7 cellular contexts compared by ENCODE assay signal in genomic region chr6:42891199-42891722, GRCh38. TPM values are rescaled to one million over a fixed set of nuclear protein-coding genes. Genes with fewer than 3 reads are reported as not detected.
A peak's percentile ranks its signal among the peaks of the same experiment; 100 is the strongest.
DNase-seq lines count a peak whose midpoint lies in the region; ATAC-seq, FAIRE-seq and TF ChIP-seq lines count a peak whose summit lies in the region.

No MANE protein-coding gene starts in this region.

- H3K9me3 ChIP-seq in HUES64 (ENCODE audit: insufficient read depth, low read depth, low read length) (no peaks in the 10 kb centered on the region), kidney (ENCODE audit: control insufficient read depth in 1 of 2, low read length in 2 of 2) (no peaks in the 10 kb centered on the region), stomach smooth muscle (ENCODE audit: control insufficient read depth in 2 of 2, low read length in 2 of 2) (no peaks in the 10 kb centered on the region)

- TF ChIP-seq CTCF in kidney (IDR thresholded peaks at IDR 0.05; ENCODE audit: borderline replicate concordance, extremely low read depth, insufficient read depth) = no peak

- no peaks in the 10 kb centered on the region for H3K27me3 Mint-ChIP-seq in activated naive CD8-positive, alpha-beta T cell treated with anti-CD3 and anti-CD28 coated beads, Interleukin-2, amount 50 U/mL, for 24 hours

- H3K36me3 Mint-ChIP-seq in activated naive CD8-positive, alpha-beta T cell treated with anti-CD3 and anti-CD28 coated beads, Interleukin-2, amount 50 U/mL, for 24 hours (ENCODE audit: low read depth) = peaks cover 21% of the 10 kb centered on the region

- H3K36me3 ChIP-seq in HUES64 (ENCODE audit: insufficient read depth, low read length) (peaks cover 14% of the 10 kb centered on the region), kidney (ENCODE audit: control insufficient read depth in 1 of 2, insufficient read depth in 2 of 2, low read length in 2 of 2) (no peaks in the 10 kb centered on the region), stomach smooth muscle (ENCODE audit: control insufficient read depth in 2 of 2, insufficient read depth in 2 of 2, low read length in 2 of 2) (peaks cover 0 to 3% of the 10 kb centered on the region in 2 donors)

- no peak for FAIRE-seq in kidney (lab: Jason Lieb, UNC)

- H3K9ac ChIP-seq in HUES64 (ENCODE audit: low read depth, low read length) = peak overlapping the region; percentile 98
- H3K9ac ChIP-seq in kidney (ENCODE audit: low read length in 2 of 2) = peak overlapping the region; percentile 54 to 74
- H3K9ac ChIP-seq in stomach smooth muscle (ENCODE audit: low read length in 2 of 2) = peak overlapping the region; percentile 68 to 93

- H3K27ac ChIP-seq in HUES64 (ENCODE audit: low read depth, low read length) (peak overlapping the region; percentile 99), kidney (ENCODE audit: low read depth in 2 of 2, low read length in 2 of 2) (peak overlapping the region in 1 of 2 donors; percentile 28), stomach smooth muscle (ENCODE audit: low read length) (peak overlapping the region; percentile 88)

- no peak for ATAC-seq in activated naive CD8-positive, alpha-beta T cell treated with anti-CD3 and anti-CD28 coated beads, Interleukin-2, amount 50 U/mL, for 24 hours
- ATAC-seq in HG02798 (IDR thresholded peaks at IDR 0.05; ENCODE audit: poor library complexity, unreplicated experiment) (no peak), HG03520 (IDR thresholded peaks at IDR 0.05; ENCODE audit: unreplicated experiment) (no peak)

- H3K4me1 Mint-ChIP-seq in activated naive CD8-positive, alpha-beta T cell treated with anti-CD3 and anti-CD28 coated beads, Interleukin-2, amount 50 U/mL, for 24 hours = peaks cover 46% of the 10 kb centered on the region

- peak overlapping the region; percentile 90 for H3K4me3 Mint-ChIP-seq in activated naive CD8-positive, alpha-beta T cell treated with anti-CD3 and anti-CD28 coated beads, Interleukin-2, amount 50 U/mL, for 24 hours

- H3K9me3 Mint-ChIP-seq in activated naive CD8-positive, alpha-beta T cell treated with anti-CD3 and anti-CD28 coated beads, Interleukin-2, amount 50 U/mL, for 24 hours = no peaks in the 10 kb centered on the region

- peak overlapping the region; percentile 92 for H3K27ac Mint-ChIP-seq in activated naive CD8-positive, alpha-beta T cell treated with anti-CD3 and anti-CD28 coated beads, Interleukin-2, amount 50 U/mL, for 24 hours

- intact Hi-C loops in kidney (cut with DNase I) = no loop called here

- DNase-seq in activated naive CD8-positive, alpha-beta T cell treated with anti-CD3 and anti-CD28 coated beads, Interleukin-2, amount 50 U/mL, for 24 hours = no peak
- no peak for DNase-seq in kidney
- DNase-seq in NCI-H2029 (lab: John Stamatoyannopoulos, UW) = no peak

- H3K4me1 ChIP-seq in HUES64 (ENCODE audit: insufficient read depth, low read length) = peaks cover 5% of the 10 kb centered on the region; the same call in 1 of the 2 replicates
- H3K4me1 ChIP-seq in kidney (ENCODE audit: control insufficient read depth in 1 of 2, insufficient read depth in 1 of 2, low read depth in 1 of 2, low read length in 2 of 2) = peaks cover 0 to 7% of the 10 kb centered on the region in 2 donors
- peaks cover 9% of the 10 kb centered on the region for H3K4me1 ChIP-seq in stomach smooth muscle (ENCODE audit: control insufficient read depth, insufficient read depth, low read length)

- WGBS in HUES64 = 82% methylated on average over 17 of the region's 17 CpGs

- H3K4me3 ChIP-seq in HUES64 (ENCODE audit: low read length) (peak overlapping the region; percentile 87), kidney (ENCODE audit: low read length in 2 of 2) (peak overlapping the region; percentile 78), stomach smooth muscle (ENCODE audit: low read length in 2 of 2) (peak overlapping the region; percentile 89 to 97)

- no peaks in the 10 kb centered on the region for H3K27me3 ChIP-seq in HUES64 (ENCODE audit: insufficient read depth, low read length)
- H3K27me3 ChIP-seq in stomach smooth muscle (ENCODE audit: control insufficient read depth in 1 of 2, insufficient read depth in 2 of 2, low read length in 2 of 2) = no peaks in the 10 kb centered on the region

RNA-seq across cellular contexts. Expression of gene RPL7L1, which starts 11.8 kb away (rescaled TPM):
- 83.3 TPM for polyA plus RNA-seq in HUES64 (2013, experiment 1 of 2)
- 84.5 TPM for polyA plus RNA-seq in HUES64 (2013, experiment 2 of 2)
- total RNA-seq in kidney = 80.7 TPM
- 47.0 TPM for polyA plus RNA-seq in kidney (ENCODE audit: insufficient read depth, low read depth, low replicate concordance)

RNA-seq across cellular contexts. Expression of gene PTCRA, which starts 24.6 kb away (rescaled TPM):
- polyA plus RNA-seq in HUES64 (2013, experiment 1 of 2) = not detected
- polyA plus RNA-seq in HUES64 (2013, experiment 2 of 2) = not detected
- total RNA-seq in kidney = not detected
- not detected for polyA plus RNA-seq in kidney (ENCODE audit: insufficient read depth, low read depth, low replicate concordance)

RNA-seq across cellular contexts. Expression of gene CNPY3, which starts 38.0 kb away (rescaled TPM):
- 52.7 TPM for polyA plus RNA-seq in HUES64 (2013, experiment 1 of 2)
- polyA plus RNA-seq in HUES64 (2013, experiment 2 of 2) = 58.8 TPM
- 49.9 TPM for total RNA-seq in kidney
- polyA plus RNA-seq in kidney (ENCODE audit: insufficient read depth, low read depth, low replicate concordance) = 40.1 TPM
